Comparison of ENCODE assay signal across 28 cellular contexts in the genomic region with DNA sequence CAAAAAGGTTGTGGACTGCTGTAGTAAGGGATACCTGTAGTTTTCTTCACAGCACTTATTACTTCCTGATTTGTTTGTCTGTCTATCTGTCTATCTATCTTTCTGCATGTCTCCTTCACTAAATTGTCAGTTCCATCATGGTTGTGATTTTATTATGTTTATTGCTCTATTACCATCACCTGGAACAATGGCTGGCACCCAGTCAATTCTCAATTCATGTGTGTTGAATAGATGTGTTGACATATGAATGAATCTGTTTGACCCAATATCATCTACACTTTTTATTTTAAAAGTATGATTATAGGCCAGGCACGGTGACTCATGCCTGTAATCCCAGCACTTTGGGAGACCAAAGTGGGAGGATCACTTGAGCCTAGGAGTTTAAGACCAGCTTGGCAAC.
"Had no signal": no experiment of that assay in that cellular context is flagged by ENCODE, and none has a peak within 500 bp of the region (broad histone marks: within the 10 kb centered on the region; RNA-seq: fewer than 3 reads in every experiment).

No MANE protein-coding gene starts in this region.

- H3K4me1 ChIP-seq: esophagus squamous epithelium, lower lobe of right lung, psoas muscle, sigmoid colon, stomach, thyroid gland, vagina had no signal

- H3K4me3 ChIP-seq: esophagus squamous epithelium, lower lobe of right lung, ovary, psoas muscle, sigmoid colon, stomach, thyroid gland, vagina had no signal

- DNase-seq: cortex of kidney; effector CD8-positive, alpha-beta T cell; endodermal cell; erythroblast; esophagus squamous epithelium; foreskin melanocyte; hypothalamus; immature natural killer cell; islet precursor cell; kidney glomerular epithelial cell; left ventricle myocardium superior; lower lobe of right lung; natural killer cell; occipital lobe; ovary; posterior cingulate gyrus; psoas muscle; right cardiac atrium; sigmoid colon; stimulated activated CD4-positive, alpha-beta T cell treated with anti-CD3 and anti-CD28 coated beads, Interleukin-2, amount 100 ng/mL, for 24 hours; stimulated activated CD4-positive, alpha-beta T cell treated with anti-CD3 and anti-CD28 coated beads, Interleukin-4, amount 100 ng/mL, for 24 hours; stimulated activated naive CD4-positive, alpha-beta T cell treated with Interleukin-2 at 50 U/mL for 16 hours; stomach; thyroid gland; trophoblast cell had no signal

- H3K27me3 ChIP-seq: esophagus squamous epithelium, ovary, sigmoid colon, stomach, thyroid gland, vagina had no signal

- H3K4me3 Mint-ChIP-seq: endodermal cell; immature natural killer cell; memory B cell; natural killer cell; stimulated activated effector memory CD8-positive, alpha-beta T cell treated with anti-CD3 and anti-CD28 coated beads, Interleukin-12 subunit alpha, Interleukin-12 subunit beta, amount 100 ng/mL, for 72 hours had no signal

- H3K36me3 Mint-ChIP-seq: natural killer cell; stimulated activated effector memory CD8-positive, alpha-beta T cell treated with anti-CD3 and anti-CD28 coated beads, Interleukin-12 subunit alpha, Interleukin-12 subunit beta, amount 100 ng/mL, for 72 hours had no signal

- H3K9me3 ChIP-seq: ovary, psoas muscle, sigmoid colon, thyroid gland, vagina had no signal

- H3K36me3 ChIP-seq: esophagus squamous epithelium, lower lobe of right lung, ovary, sigmoid colon, stomach, thyroid gland, vagina had no signal

- H3K27ac ChIP-seq: esophagus squamous epithelium, lower lobe of right lung, ovary, psoas muscle, sigmoid colon, stomach, thyroid gland, vagina had no signal

- H3K4me1 Mint-ChIP-seq: endodermal cell; immature natural killer cell; memory B cell; natural killer cell; stimulated activated effector memory CD8-positive, alpha-beta T cell treated with anti-CD3 and anti-CD28 coated beads, Interleukin-12 subunit alpha, Interleukin-12 subunit beta, amount 100 ng/mL, for 72 hours had no signal

- H3K27me3 Mint-ChIP-seq: memory B cell had no signal

- H3K27ac Mint-ChIP-seq: endodermal cell; immature natural killer cell; memory B cell; natural killer cell; stimulated activated effector memory CD8-positive, alpha-beta T cell treated with anti-CD3 and anti-CD28 coated beads, Interleukin-12 subunit alpha, Interleukin-12 subunit beta, amount 100 ng/mL, for 72 hours had no signal

- ATAC-seq: left ventricle myocardium superior; lower lobe of right lung; natural killer cell; psoas muscle; right cardiac atrium; stimulated activated effector memory CD8-positive, alpha-beta T cell treated with anti-CD3 and anti-CD28 coated beads, Interleukin-12 subunit alpha, Interleukin-12 subunit beta, amount 100 ng/mL, for 72 hours had no signal
